In genomic region chr14:100018482-100018881, GRCh38 we compare ENCODE assay signal across 22 cellular contexts. TPM values are rescaled to one million over a fixed set of nuclear protein-coding genes. Genes with fewer than 3 reads are reported as not detected.
DNase-seq lines count a peak whose midpoint lies in the region; ATAC-seq and TF ChIP-seq lines count a peak whose summit lies in the region.
"Had no signal": no experiment of that assay in that cellular context is flagged by ENCODE, and none has a peak within 500 bp of the region (broad histone marks: within the 10 kb centered on the region; RNA-seq: fewer than 3 reads in every experiment).

No MANE protein-coding gene starts in this region.

- H4K20me1 ChIP-seq in GM23248 (ENCODE audit: insufficient read depth): no peaks in the 10 kb centered on the region
- H4K20me1 ChIP-seq in hepatocyte (ENCODE audit: insufficient read depth, poor library complexity, severe bottlenecking): peaks cover 6% of the 10 kb centered on the region

- no peak for TF ChIP-seq CTCF in hepatocyte (IDR thresholded peaks at IDR 0.05; ENCODE audit: poor library complexity)
- no peak for TF ChIP-seq CTCF in progenitor cell of endocrine pancreas (IDR thresholded peaks at IDR 0.05; ENCODE audit: unreplicated experiment)

- WGBS in GM23248 (ENCODE audit: low coverage in 1 of 2, low lambda C conversion rate in 2 of 2, missing lambda C conversion rate in 2 of 2), 2 experiments: 79 to 83% methylated on average over 8 of the region's 8 CpGs
- WGBS in hepatocyte (ENCODE audit: low lambda C conversion rate, missing lambda C conversion rate): 42% methylated on average over 8 of the region's 8 CpGs

- peak overlapping the region; percentile 94 for H3K27ac Mint-ChIP-seq in progenitor cell of endocrine pancreas
- H3K27ac Mint-ChIP-seq: activated T-cell treated with anti-CD3 and anti-CD28 coated beads, Interleukin-2, amount 50 U/mL, for 72 hours; immature natural killer cell had no signal

- H3K27me3 ChIP-seq in GM23248 (replicated peaks; ENCODE audit: insufficient read depth) (no peaks in the 10 kb centered on the region), hepatocyte (no peaks in the 10 kb centered on the region)
- H3K27me3 ChIP-seq: right atrium auricular region, vagina had no signal

- peaks cover 6% of the 10 kb centered on the region for H3K36me3 Mint-ChIP-seq in progenitor cell of endocrine pancreas (ENCODE audit: insufficient read depth)
- H3K36me3 Mint-ChIP-seq: immature natural killer cell had no signal

- H3K9me2 ChIP-seq in GM23248 (ENCODE audit: insufficient read depth) (no peaks in the 10 kb centered on the region), hepatocyte (replicated peaks; ENCODE audit: insufficient read depth) (no peaks in the 10 kb centered on the region)

- H3K4me1 Mint-ChIP-seq in progenitor cell of endocrine pancreas (ENCODE audit: low read depth): peaks cover 41% of the 10 kb centered on the region

- H3K79me2 ChIP-seq in GM23248 (ENCODE audit: insufficient read depth): peaks cover 59% of the 10 kb centered on the region
- peaks cover 80% of the 10 kb centered on the region for H3K79me2 ChIP-seq in hepatocyte

- peaks cover 33% of the 10 kb centered on the region for H3K4me1 ChIP-seq in GM23248 (ENCODE audit: insufficient read depth)
- peaks cover 38% of the 10 kb centered on the region for H3K4me1 ChIP-seq in hepatocyte (ENCODE audit: insufficient read depth)
- H3K4me1 ChIP-seq: vagina had no signal

- no peaks in the 10 kb centered on the region for H3K27me3 Mint-ChIP-seq in progenitor cell of endocrine pancreas

- no peaks in the 10 kb centered on the region for H3K36me3 ChIP-seq in GM23248 (ENCODE audit: low read depth)
- no peaks in the 10 kb centered on the region for H3K36me3 ChIP-seq in SK-N-MC (ENCODE audit: insufficient read depth, low read length)
- H3K36me3 ChIP-seq in hepatocyte (replicated peaks; ENCODE audit: insufficient read depth, low read depth): no peaks in the 10 kb centered on the region
- H3K36me3 ChIP-seq: right atrium auricular region, vagina had no signal

- no peak overlapping the region for H3K4me3 Mint-ChIP-seq in progenitor cell of endocrine pancreas (ENCODE audit: low read depth)
- H3K4me3 Mint-ChIP-seq: activated T-cell treated with anti-CD3 and anti-CD28 coated beads, Interleukin-2, amount 50 U/mL, for 72 hours; immature natural killer cell had no signal

- H3K9me3 Mint-ChIP-seq in progenitor cell of endocrine pancreas (ENCODE audit: low read depth): peaks cover 2% of the 10 kb centered on the region
- H3K9me3 Mint-ChIP-seq: activated T-cell treated with anti-CD3 and anti-CD28 coated beads, Interleukin-2, amount 50 U/mL, for 72 hours; immature natural killer cell had no signal

- peaks cover 4% of the 10 kb centered on the region for H3F3A ChIP-seq in GM23248 (ENCODE audit: insufficient read depth)

- H2AFZ ChIP-seq in GM23248: no peak overlapping the region
- no peak overlapping the region for H2AFZ ChIP-seq in hepatocyte

- no peak overlapping the region for H3K4me2 ChIP-seq in GM23248 (ENCODE audit: unreplicated experiment)
- peak overlapping the region; percentile 70 for H3K4me2 ChIP-seq in hepatocyte

- H3K27ac ChIP-seq in GM23248 (peak overlapping the region; percentile 36; the same call in 1 of the 2 replicates), SK-N-MC (0 out of 2 replicates have a peak overlapping the region, but pooled peaks have one; percentile 20), hepatocyte (peak overlapping the region; percentile 82)
- H3K27ac ChIP-seq: C4-2B, right atrium auricular region, vagina had no signal

- H3K4me3 ChIP-seq in GM23248 (no peak overlapping the region), SK-N-MC (no peak overlapping the region), hepatocyte (no peak overlapping the region)
- H3K4me3 ChIP-seq: right atrium auricular region, vagina had no signal

- H3K9ac ChIP-seq in GM23248: no peak overlapping the region
- H3K9ac ChIP-seq in SK-N-MC (ENCODE audit: insufficient read length): no peak overlapping the region

- ATAC-seq in GM19324 (IDR thresholded peaks at IDR 0.05; ENCODE audit: low FRiP score, unreplicated experiment): no peak
- ATAC-seq in HG03159 (IDR thresholded peaks at IDR 0.05; ENCODE audit: unreplicated experiment): no peak
- ATAC-seq: activated T-cell treated with anti-CD3 and anti-CD28 coated beads, Interleukin-2, amount 50 U/mL, for 72 hours had no signal

- no peaks in the 10 kb centered on the region for H3K9me3 ChIP-seq in GM23248 (ENCODE audit: low read depth)
- no peaks in the 10 kb centered on the region for H3K9me3 ChIP-seq in SK-N-MC (ENCODE audit: low read depth, low read length)
- H3K9me3 ChIP-seq in hepatocyte (ENCODE audit: low read depth): no peaks in the 10 kb centered on the region
- H3K9me3 ChIP-seq: right atrium auricular region, vagina had no signal

- in situ Hi-C loops in GM23248 (cut with MboI): no loop called here

- DNase-seq in GM23248 (no peak), SK-N-MC (ENCODE audit: low read depth, low spot score) (no peak), hepatocyte (ENCODE audit: low spot score) (peak; percentile 41), progenitor cell of endocrine pancreas (ENCODE audit: low spot score, unreplicated experiment) (no peak), pons (ENCODE audit: low spot score) (no peak), NCI-H446 treated with DMSO at 0.1 percent for 48 hours (lab: John Stamatoyannopoulos, UW) (no peak)
- DNase-seq: activated CD4-positive, alpha-beta T cell treated with anti-CD3 and anti-CD28 coated beads for 4 hours; activated naive CD4-positive, alpha-beta T cell treated with anti-CD3 and anti-CD28 coated beads, Interleukin-2, amount 50 U/mL, for 16 hours; activated T-cell treated with anti-CD3 and anti-CD28 coated beads, Interleukin-2, amount 50 U/mL, for 72 hours; cerebellar nuclear complex; immature natural killer cell; KG1; left ventricle myocardium superior; NCI-H1048; NCI-H2081 treated with DMSO at 0.1 percent for 48 hours; NCI-H510A; stimulated activated CD4-positive, alpha-beta T cell treated with anti-CD3 and anti-CD28 coated beads, Interleukin-15, amount 100 ng/mL, for 24 hours had no signal

RNA-seq across cellular contexts. Expression of gene EVL, which starts 46.7 kb away (rescaled TPM):
- total RNA-seq in GM23248 (2014; rRNA removed; shearing (Covaris generic)): 15.8 and 29.9 TPM in 2 replicates
- polyA plus RNA-seq in GM23248 (2016; fragmentation: Nextera tagmentation; extraction: Ambion mirVana) (6.2 and 6.6 TPM in 2 replicates), hepatocyte (77.2 and 103 TPM in 2 replicates)
- total RNA-seq in hepatocyte (43.4 and 60.5 TPM in 2 replicates), progenitor cell of endocrine pancreas (207 and 216 TPM in 2 replicates)

Comparison
In these comparisons a context has a peak if more than half of its experiments do, and no peak if none do; other contexts are left out.
1. H3K27ac ChIP-seq: peak in every context shown above with its lines; median percentile 82 in hepatocyte; 36 in GM23248; 20 in SK-N-MC.